In the genomic region with DNA sequence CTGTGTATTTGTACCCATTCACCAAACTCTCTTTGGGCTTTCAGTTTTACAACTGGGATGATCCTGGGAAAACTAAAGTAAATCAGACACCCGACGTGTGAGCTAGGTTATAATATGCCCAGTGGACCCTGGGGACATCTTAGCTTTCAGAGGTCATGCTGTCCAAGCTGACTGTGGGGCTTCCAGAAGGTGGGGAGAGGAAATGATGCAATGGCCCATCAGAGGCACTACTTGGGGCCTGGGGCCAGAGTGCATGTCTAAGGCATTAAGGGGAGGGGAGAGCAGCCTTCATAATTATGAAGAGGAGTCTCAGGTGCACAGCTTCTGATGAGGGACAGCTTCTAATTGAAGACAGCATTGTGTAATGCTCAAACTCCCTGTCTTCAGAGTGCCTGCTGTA, we compare ENCODE assay signal across 1 cellular context.
TF ChIP-seq lines count a peak whose summit lies in the region.

No MANE protein-coding gene starts in this region.

TF ChIP-seq in GM12878, 131 proteins besides CTCF, POLR2A, EP300 and RAD21:
- TF ChIP-seq, protein P1, sequence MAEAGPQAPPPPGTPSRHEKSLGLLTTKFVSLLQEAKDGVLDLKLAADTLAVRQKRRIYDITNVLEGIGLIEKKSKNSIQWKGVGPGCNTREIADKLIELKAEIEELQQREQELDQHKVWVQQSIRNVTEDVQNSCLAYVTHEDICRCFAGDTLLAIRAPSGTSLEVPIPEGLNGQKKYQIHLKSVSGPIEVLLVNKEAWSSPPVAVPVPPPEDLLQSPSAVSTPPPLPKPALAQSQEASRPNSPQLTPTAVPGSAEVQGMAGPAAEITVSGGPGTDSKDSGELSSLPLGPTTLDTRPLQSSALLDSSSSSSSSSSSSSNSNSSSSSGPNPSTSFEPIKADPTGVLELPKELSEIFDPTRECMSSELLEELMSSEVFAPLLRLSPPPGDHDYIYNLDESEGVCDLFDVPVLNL (IDR thresholded peaks at IDR 0.05; ENCODE audit: low read depth, low read length): no peak
- TF ChIP-seq, protein P2, sequence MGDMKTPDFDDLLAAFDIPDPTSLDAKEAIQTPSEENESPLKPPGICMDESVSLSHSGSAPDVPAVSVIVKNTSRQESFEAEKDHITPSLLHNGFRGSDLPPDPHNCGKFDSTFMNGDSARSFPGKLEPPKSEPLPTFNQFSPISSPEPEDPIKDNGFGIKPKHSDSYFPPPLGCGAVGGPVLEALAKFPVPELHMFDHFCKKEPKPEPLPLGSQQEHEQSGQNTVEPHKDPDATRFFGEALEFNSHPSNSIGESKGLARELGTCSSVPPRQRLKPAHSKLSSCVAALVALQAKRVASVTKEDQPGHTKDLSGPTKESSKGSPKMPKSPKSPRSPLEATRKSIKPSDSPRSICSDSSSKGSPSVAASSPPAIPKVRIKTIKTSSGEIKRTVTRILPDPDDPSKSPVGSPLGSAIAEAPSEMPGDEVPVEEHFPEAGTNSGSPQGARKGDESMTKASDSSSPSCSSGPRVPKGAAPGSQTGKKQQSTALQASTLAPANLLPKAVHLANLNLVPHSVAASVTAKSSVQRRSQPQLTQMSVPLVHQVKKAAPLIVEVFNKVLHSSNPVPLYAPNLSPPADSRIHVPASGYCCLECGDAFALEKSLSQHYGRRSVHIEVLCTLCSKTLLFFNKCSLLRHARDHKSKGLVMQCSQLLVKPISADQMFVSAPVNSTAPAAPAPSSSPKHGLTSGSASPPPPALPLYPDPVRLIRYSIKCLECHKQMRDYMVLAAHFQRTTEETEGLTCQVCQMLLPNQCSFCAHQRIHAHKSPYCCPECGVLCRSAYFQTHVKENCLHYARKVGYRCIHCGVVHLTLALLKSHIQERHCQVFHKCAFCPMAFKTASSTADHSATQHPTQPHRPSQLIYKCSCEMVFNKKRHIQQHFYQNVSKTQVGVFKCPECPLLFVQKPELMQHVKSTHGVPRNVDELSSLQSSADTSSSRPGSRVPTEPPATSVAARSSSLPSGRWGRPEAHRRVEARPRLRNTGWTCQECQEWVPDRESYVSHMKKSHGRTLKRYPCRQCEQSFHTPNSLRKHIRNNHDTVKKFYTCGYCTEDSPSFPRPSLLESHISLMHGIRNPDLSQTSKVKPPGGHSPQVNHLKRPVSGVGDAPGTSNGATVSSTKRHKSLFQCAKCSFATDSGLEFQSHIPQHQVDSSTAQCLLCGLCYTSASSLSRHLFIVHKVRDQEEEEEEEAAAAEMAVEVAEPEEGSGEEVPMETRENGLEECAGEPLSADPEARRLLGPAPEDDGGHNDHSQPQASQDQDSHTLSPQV (IDR thresholded peaks at IDR 0.05): no peak
- TF ChIP-seq NFYA (IDR thresholded peaks at IDR 0.05; ENCODE audit: borderline replicate concordance, low read depth, low read length) (no peak), SUPT20H (IDR thresholded peaks at IDR 0.05; ENCODE audit: borderline replicate concordance, control insufficient read depth, low read depth, low read length) (no peak), POU2F2 (IDR thresholded peaks at IDR 0.05; ENCODE audit: borderline replicate concordance, low read depth, low read length) (no peak), RAD51 (IDR thresholded peaks at IDR 0.05) (no peak), SKIL (IDR thresholded peaks at IDR 0.05; ENCODE audit: low read depth, poor library complexity, severe bottlenecking) (no peak), ZNF622 (IDR thresholded peaks at IDR 0.05) (no peak), CEBPB (IDR thresholded peaks at IDR 0.05; ENCODE audit: borderline replicate concordance in 1 of 2, low read depth in 2 of 2, low read length in 2 of 2) (no peak), POLR2AphosphoS2 (IDR thresholded peaks at IDR 0.05; ENCODE audit: low read depth, low read length) (no peak), RELB (IDR thresholded peaks at IDR 0.05; ENCODE audit: low read depth) (no peak), HDAC2 (IDR thresholded peaks at IDR 0.05) (no peak), RELA (IDR thresholded peaks at IDR 0.05; ENCODE audit: borderline replicate concordance, partially characterized antibody) (no peak), HDGF (IDR thresholded peaks at IDR 0.05) (no peak), USF2 (IDR thresholded peaks at IDR 0.05; ENCODE audit: borderline replicate concordance, low read depth, low read length) (no peak), PRDM15 (CRISPR knock-in tag; IDR thresholded peaks at IDR 0.05) (no peak)
- TF ChIP-seq, protein P3, sequence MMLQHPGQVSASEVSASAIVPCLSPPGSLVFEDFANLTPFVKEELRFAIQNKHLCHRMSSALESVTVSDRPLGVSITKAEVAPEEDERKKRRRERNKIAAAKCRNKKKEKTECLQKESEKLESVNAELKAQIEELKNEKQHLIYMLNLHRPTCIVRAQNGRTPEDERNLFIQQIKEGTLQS (IDR thresholded peaks at IDR 0.05; ENCODE audit: borderline replicate concordance, extremely low read depth, low read depth, low read length): no peak
